In the genomic region with DNA sequence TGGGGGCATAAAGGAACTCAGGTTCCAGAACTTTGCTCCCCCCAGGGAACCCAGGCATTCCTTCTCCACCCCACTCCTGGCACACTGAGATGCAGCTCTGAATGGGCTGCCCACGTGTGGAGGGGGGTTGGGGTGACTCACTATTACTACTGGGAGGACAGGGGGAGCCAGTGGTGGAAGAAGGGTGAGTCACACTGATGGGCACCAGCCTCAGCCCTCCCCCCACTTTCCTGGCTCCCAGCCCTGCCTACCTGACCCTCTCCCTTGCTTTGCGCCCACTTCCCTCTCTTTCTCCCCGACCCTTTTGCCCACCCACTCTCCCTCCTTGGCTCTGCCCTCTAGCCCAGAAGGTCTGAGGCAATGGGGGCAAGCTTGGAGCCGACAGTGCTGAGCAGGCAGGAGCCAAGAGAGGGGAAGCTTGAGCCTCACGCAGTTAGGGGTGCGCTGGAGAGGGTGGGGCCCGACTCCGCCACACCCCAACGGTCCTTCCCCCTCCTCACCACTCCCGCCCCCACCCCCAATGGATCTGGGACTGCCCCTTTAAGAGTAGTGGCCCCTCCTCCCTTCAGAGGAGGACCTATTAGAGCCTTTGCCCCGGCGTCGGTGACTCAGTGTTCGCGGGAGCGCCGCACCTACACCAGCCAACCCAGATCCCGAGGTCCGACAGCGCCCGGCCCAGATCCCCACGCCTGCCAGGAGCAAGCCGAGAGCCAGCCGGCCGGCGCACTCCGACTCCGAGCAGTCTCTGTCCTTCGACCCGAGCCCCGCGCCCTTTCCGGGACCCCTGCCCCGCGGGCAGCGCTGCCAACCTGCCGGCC, we compare ENCODE assay signal across 1 cellular context.
TF ChIP-seq lines count a peak whose summit lies in the region.

A gene (plus strand): TSS at position 611 of the 818 bp plus-strand sequence. CDS start 208 bp downstream, outside the sequence.

TF ChIP-seq in HepG2, 621 proteins besides CTCF, POLR2A, EP300 and RAD21 (continued from another document and continues in another):
- TF ChIP-seq, protein P1, sequence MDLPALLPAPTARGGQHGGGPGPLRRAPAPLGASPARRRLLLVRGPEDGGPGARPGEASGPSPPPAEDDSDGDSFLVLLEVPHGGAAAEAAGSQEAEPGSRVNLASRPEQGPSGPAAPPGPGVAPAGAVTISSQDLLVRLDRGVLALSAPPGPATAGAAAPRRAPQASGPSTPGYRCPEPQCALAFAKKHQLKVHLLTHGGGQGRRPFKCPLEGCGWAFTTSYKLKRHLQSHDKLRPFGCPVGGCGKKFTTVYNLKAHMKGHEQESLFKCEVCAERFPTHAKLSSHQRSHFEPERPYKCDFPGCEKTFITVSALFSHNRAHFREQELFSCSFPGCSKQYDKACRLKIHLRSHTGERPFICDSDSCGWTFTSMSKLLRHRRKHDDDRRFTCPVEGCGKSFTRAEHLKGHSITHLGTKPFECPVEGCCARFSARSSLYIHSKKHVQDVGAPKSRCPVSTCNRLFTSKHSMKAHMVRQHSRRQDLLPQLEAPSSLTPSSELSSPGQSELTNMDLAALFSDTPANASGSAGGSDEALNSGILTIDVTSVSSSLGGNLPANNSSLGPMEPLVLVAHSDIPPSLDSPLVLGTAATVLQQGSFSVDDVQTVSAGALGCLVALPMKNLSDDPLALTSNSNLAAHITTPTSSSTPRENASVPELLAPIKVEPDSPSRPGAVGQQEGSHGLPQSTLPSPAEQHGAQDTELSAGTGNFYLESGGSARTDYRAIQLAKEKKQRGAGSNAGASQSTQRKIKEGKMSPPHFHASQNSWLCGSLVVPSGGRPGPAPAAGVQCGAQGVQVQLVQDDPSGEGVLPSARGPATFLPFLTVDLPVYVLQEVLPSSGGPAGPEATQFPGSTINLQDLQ (CRISPR knock-in tag; IDR thresholded peaks at IDR 0.05) = peak; percentile 44; the same call in 1 of the 2 replicates
- TF ChIP-seq, protein P2, sequence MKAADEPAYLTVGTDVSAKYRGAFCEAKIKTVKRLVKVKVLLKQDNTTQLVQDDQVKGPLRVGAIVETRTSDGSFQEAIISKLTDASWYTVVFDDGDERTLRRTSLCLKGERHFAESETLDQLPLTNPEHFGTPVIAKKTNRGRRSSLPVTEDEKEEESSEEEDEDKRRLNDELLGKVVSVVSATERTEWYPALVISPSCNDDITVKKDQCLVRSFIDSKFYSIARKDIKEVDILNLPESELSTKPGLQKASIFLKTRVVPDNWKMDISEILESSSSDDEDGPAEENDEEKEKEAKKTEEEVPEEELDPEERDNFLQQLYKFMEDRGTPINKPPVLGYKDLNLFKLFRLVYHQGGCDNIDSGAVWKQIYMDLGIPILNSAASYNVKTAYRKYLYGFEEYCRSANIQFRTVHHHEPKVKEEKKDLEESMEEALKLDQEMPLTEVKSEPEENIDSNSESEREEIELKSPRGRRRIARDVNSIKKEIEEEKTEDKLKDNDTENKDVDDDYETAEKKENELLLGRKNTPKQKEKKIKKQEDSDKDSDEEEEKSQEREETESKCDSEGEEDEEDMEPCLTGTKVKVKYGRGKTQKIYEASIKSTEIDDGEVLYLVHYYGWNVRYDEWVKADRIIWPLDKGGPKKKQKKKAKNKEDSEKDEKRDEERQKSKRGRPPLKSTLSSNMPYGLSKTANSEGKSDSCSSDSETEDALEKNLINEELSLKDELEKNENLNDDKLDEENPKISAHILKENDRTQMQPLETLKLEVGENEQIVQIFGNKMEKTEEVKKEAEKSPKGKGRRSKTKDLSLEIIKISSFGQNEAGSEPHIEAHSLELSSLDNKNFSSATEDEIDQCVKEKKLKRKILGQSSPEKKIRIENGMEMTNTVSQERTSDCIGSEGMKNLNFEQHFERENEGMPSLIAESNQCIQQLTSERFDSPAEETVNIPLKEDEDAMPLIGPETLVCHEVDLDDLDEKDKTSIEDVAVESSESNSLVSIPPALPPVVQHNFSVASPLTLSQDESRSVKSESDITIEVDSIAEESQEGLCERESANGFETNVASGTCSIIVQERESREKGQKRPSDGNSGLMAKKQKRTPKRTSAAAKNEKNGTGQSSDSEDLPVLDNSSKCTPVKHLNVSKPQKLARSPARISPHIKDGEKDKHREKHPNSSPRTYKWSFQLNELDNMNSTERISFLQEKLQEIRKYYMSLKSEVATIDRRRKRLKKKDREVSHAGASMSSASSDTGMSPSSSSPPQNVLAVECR (CRISPR knock-in tag; IDR thresholded peaks at IDR 0.05; ENCODE audit: borderline replicate concordance) = peak; percentile 87; the same call in 1 of the 2 replicates
- TF ChIP-seq, protein P3, sequence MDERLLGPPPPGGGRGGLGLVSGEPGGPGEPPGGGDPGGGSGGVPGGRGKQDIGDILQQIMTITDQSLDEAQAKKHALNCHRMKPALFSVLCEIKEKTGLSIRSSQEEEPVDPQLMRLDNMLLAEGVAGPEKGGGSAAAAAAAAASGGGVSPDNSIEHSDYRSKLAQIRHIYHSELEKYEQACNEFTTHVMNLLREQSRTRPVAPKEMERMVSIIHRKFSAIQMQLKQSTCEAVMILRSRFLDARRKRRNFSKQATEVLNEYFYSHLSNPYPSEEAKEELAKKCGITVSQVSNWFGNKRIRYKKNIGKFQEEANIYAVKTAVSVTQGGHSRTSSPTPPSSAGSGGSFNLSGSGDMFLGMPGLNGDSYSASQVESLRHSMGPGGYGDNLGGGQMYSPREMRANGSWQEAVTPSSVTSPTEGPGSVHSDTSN (CRISPR knock-in tag; IDR thresholded peaks at IDR 0.05) = no peak
- TF ChIP-seq ZNF567 (CRISPR knock-in tag; IDR thresholded peaks at IDR 0.05; ENCODE audit: borderline replicate concordance) (no peak), MYC (CRISPR knock-in tag; IDR thresholded peaks at IDR 0.05; ENCODE audit: borderline replicate concordance) (peak; percentile 35; the same call in 1 of the 2 replicates), ZNF33A (CRISPR knock-in tag; IDR thresholded peaks at IDR 0.05; ENCODE audit: borderline replicate concordance) (no peak), ZNF296 (CRISPR knock-in tag; conservative IDR thresholded peaks at IDR 0.05) (no peak; the same call in 1 of the 2 replicates), HMG20A (CRISPR knock-in tag; IDR thresholded peaks at IDR 0.05; ENCODE audit: borderline replicate concordance) (no peak), ZNF776 (CRISPR knock-in tag; IDR thresholded peaks at IDR 0.05) (peak; percentile 84), PHF21A (CRISPR knock-in tag; IDR thresholded peaks at IDR 0.05) (peak; percentile 55; the same call in 1 of the 2 replicates), NR2F1 (CRISPR knock-in tag; IDR thresholded peaks at IDR 0.05) (no peak), ZNF670 (CRISPR knock-in tag; IDR thresholded peaks at IDR 0.05; ENCODE audit: borderline replicate concordance) (no peak), DNMT3B (CRISPR knock-in tag; conservative IDR thresholded peaks at IDR 0.05) (no peak), ELF1 (CRISPR knock-in tag; IDR thresholded peaks at IDR 0.05) (no peak), RBM39 (IDR thresholded peaks at IDR 0.05; ENCODE audit: low read depth, low read length, poor library complexity, severe bottlenecking) (no peak), ZNF589 (CRISPR knock-in tag; conservative IDR thresholded peaks at IDR 0.05) (no peak), ZNF558 (CRISPR knock-in tag; IDR thresholded peaks at IDR 0.05; ENCODE audit: borderline replicate concordance) (peak; percentile 68; the same call in 1 of the 2 replicates), ZNF552 (CRISPR knock-in tag; IDR thresholded peaks at IDR 0.05; ENCODE audit: borderline replicate concordance) (no peak), ZNF256 (CRISPR knock-in tag; conservative IDR thresholded peaks at IDR 0.05) (no peak), RBFOX2 (IDR thresholded peaks at IDR 0.05; ENCODE audit: low read depth, low read length) (peak; percentile 84), ZMYM4 (CRISPR knock-in tag; IDR thresholded peaks at IDR 0.05) (peak; percentile 28; the same call in 1 of the 2 replicates), ZNF652 (CRISPR knock-in tag; IDR thresholded peaks at IDR 0.05; ENCODE audit: borderline replicate concordance, low read depth) (no peak), MTA1 (CRISPR knock-in tag; IDR thresholded peaks at IDR 0.05; ENCODE audit: borderline replicate concordance) (peak; percentile 20; the same call in 1 of the 2 replicates), PHF20 (CRISPR knock-in tag; IDR thresholded peaks at IDR 0.05) (no peak), ZNF205 (CRISPR knock-in tag; IDR thresholded peaks at IDR 0.05) (no peak; the same call in 1 of the 2 replicates), ZNF674 (CRISPR knock-in tag; IDR thresholded peaks at IDR 0.05; ENCODE audit: low read depth) (no peak), SP2 (CRISPR knock-in tag; IDR thresholded peaks at IDR 0.05) (no peak)
- TF ChIP-seq, protein P4, sequence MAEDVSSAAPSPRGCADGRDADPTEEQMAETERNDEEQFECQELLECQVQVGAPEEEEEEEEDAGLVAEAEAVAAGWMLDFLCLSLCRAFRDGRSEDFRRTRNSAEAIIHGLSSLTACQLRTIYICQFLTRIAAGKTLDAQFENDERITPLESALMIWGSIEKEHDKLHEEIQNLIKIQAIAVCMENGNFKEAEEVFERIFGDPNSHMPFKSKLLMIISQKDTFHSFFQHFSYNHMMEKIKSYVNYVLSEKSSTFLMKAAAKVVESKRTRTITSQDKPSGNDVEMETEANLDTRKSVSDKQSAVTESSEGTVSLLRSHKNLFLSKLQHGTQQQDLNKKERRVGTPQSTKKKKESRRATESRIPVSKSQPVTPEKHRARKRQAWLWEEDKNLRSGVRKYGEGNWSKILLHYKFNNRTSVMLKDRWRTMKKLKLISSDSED (CRISPR knock-in tag; IDR thresholded peaks at IDR 0.05) = no peak
- TF ChIP-seq, protein P5, sequence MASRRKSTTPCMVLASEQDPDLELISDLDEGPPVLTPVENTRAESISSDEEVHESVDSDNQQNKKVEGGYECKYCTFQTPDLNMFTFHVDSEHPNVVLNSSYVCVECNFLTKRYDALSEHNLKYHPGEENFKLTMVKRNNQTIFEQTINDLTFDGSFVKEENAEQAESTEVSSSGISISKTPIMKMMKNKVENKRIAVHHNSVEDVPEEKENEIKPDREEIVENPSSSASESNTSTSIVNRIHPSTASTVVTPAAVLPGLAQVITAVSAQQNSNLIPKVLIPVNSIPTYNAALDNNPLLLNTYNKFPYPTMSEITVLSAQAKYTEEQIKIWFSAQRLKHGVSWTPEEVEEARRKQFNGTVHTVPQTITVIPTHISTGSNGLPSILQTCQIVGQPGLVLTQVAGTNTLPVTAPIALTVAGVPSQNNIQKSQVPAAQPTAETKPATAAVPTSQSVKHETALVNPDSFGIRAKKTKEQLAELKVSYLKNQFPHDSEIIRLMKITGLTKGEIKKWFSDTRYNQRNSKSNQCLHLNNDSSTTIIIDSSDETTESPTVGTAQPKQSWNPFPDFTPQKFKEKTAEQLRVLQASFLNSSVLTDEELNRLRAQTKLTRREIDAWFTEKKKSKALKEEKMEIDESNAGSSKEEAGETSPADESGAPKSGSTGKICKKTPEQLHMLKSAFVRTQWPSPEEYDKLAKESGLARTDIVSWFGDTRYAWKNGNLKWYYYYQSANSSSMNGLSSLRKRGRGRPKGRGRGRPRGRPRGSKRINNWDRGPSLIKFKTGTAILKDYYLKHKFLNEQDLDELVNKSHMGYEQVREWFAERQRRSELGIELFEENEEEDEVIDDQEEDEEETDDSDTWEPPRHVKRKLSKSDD (CRISPR knock-in tag; IDR thresholded peaks at IDR 0.05; ENCODE audit: low read depth) = no peak; the same call in 1 of the 2 replicates
- TF ChIP-seq, protein P6, sequence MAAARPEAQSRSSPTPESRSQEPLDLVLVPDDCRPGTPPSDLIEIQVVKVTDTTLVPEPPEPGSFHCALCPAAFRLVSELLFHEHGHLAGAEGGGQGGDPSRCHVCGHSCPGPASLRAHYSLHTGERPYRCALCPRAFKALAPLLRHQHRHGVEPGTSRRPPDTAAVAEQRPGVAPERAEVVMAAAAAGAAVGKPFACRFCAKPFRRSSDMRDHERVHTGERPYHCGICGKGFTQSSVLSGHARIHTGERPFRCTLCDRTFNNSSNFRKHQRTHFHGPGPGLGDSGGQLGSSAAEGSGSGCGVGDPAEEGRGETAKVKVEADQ (CRISPR knock-in tag; IDR thresholded peaks at IDR 0.05; ENCODE audit: borderline replicate concordance) = peak; percentile 34; the same call in 1 of the 2 replicates
- TF ChIP-seq, protein P7, sequence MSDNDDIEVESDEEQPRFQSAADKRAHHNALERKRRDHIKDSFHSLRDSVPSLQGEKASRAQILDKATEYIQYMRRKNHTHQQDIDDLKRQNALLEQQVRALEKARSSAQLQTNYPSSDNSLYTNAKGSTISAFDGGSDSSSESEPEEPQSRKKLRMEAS (IDR thresholded peaks at IDR 0.05) = peak; percentile 55; the same call in 1 of the 2 replicates
- TF ChIP-seq, protein P8, sequence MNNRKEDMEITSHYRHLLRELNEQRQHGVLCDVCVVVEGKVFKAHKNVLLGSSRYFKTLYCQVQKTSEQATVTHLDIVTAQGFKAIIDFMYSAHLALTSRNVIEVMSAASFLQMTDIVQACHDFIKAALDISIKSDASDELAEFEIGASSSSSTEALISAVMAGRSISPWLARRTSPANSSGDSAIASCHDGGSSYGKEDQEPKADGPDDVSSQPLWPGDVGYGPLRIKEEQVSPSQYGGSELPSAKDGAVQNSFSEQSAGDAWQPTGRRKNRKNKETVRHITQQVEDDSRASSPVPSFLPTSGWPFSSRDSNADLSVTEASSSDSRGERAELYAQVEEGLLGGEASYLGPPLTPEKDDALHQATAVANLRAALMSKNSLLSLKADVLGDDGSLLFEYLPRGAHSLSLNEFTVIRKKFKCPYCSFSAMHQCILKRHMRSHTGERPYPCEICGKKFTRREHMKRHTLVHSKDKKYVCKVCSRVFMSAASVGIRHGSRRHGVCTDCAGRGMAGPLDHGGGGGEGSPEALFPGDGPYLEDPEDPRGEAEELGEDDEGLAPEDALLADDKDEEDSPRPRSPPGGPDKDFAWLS (CRISPR knock-in tag; IDR thresholded peaks at IDR 0.05; ENCODE audit: borderline replicate concordance) = no peak
- TF ChIP-seq, protein P9, sequence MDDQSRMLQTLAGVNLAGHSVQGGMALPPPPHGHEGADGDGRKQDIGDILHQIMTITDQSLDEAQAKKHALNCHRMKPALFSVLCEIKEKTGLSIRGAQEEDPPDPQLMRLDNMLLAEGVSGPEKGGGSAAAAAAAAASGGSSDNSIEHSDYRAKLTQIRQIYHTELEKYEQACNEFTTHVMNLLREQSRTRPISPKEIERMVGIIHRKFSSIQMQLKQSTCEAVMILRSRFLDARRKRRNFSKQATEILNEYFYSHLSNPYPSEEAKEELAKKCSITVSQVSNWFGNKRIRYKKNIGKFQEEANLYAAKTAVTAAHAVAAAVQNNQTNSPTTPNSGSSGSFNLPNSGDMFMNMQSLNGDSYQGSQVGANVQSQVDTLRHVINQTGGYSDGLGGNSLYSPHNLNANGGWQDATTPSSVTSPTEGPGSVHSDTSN (CRISPR knock-in tag; IDR thresholded peaks at IDR 0.05; ENCODE audit: borderline replicate concordance) = 0 out of 2 replicates have a peak, but pooled peaks have one; percentile 46
